1 cellular context compared by ENCODE assay signal in the genomic region with DNA sequence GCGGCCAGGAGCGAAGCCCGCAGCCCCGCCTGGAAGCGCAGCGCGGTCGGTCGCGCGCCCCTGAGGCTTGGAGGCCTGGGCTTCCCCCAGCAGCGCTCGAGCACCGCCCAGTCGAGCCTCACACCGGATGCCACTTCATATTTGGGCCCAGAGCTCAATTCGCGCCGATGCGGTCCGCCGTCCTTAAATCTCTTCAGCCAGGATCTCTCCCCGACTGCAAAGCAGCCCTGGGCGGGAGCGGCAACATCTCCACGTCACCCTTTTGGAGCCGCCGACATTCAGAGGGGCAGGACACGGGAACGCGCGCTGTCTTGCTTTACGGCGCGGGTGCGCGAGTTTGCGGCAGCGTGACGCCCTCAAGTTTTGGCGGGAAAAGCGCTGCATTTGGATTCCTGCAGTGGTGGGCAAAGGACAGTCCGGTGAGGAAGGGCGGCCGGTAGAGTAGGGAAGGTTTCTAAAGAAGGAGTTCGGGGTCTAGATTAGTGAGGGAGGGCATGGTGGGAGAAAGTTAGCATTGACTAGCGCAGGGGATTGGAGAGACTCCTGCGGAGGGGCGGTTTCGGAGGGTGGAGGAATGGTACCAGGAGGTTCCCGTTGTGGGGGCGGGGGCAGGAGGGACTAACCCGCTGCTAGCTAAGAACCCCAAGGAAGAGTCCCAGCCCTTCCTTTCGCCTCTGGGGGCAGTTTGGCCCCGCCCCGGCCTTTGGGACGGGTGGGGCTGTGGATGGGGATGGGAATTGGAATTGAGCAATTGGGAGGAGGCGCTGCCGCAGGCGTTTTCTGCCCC.
TF ChIP-seq lines count a peak whose summit lies in the region.

No MANE protein-coding gene starts in this region.

TF ChIP-seq in HepG2, 621 proteins besides CTCF, POLR2A, EP300 and RAD21 (continued from another document and continues in another):
- TF ChIP-seq, protein P1, sequence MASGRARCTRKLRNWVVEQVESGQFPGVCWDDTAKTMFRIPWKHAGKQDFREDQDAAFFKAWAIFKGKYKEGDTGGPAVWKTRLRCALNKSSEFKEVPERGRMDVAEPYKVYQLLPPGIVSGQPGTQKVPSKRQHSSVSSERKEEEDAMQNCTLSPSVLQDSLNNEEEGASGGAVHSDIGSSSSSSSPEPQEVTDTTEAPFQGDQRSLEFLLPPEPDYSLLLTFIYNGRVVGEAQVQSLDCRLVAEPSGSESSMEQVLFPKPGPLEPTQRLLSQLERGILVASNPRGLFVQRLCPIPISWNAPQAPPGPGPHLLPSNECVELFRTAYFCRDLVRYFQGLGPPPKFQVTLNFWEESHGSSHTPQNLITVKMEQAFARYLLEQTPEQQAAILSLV (CRISPR knock-in tag; IDR thresholded peaks at IDR 0.05; ENCODE audit: borderline replicate concordance), result peak; percentile 73
- no peak for TF ChIP-seq NONO (IDR thresholded peaks at IDR 0.05)
- peak; percentile 96 for TF ChIP-seq NONO (CRISPR knock-in tag; conservative IDR thresholded peaks at IDR 0.05)
- TF ChIP-seq ATF1 (CRISPR knock-in tag; IDR thresholded peaks at IDR 0.05), result 0 out of 2 replicates have a peak, but pooled peaks have one; percentile 47
- peak; percentile 34; the same call in 1 of the 2 replicates for TF ChIP-seq ZNF703 (CRISPR knock-in tag; IDR thresholded peaks at IDR 0.05; ENCODE audit: borderline replicate concordance)
- TF ChIP-seq KLF11 (CRISPR knock-in tag; IDR thresholded peaks at IDR 0.05), result peak; percentile 78
- TF ChIP-seq PBX3 (CRISPR knock-in tag; IDR thresholded peaks at IDR 0.05; ENCODE audit: borderline replicate concordance), result peak; percentile 86; the same call in 1 of the 2 replicates
- no peak for TF ChIP-seq SETDB1 (CRISPR knock-in tag; IDR thresholded peaks at IDR 0.05; ENCODE audit: borderline replicate concordance)
- TF ChIP-seq, protein P2, sequence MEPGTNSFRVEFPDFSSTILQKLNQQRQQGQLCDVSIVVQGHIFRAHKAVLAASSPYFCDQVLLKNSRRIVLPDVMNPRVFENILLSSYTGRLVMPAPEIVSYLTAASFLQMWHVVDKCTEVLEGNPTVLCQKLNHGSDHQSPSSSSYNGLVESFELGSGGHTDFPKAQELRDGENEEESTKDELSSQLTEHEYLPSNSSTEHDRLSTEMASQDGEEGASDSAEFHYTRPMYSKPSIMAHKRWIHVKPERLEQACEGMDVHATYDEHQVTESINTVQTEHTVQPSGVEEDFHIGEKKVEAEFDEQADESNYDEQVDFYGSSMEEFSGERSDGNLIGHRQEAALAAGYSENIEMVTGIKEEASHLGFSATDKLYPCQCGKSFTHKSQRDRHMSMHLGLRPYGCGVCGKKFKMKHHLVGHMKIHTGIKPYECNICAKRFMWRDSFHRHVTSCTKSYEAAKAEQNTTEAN (CRISPR knock-in tag; conservative IDR thresholded peaks at IDR 0.05), result peak; percentile 68; the same call in 1 of the 2 replicates
- 0 out of 2 replicates have a peak, but pooled peaks have one; percentile 81 for TF ChIP-seq ZNF30 (CRISPR knock-in tag; IDR thresholded peaks at IDR 0.05)
- peak; percentile 94 for TF ChIP-seq ZNF350 (CRISPR knock-in tag; IDR thresholded peaks at IDR 0.05; ENCODE audit: borderline replicate concordance, low read depth)
- TF ChIP-seq, protein P3, sequence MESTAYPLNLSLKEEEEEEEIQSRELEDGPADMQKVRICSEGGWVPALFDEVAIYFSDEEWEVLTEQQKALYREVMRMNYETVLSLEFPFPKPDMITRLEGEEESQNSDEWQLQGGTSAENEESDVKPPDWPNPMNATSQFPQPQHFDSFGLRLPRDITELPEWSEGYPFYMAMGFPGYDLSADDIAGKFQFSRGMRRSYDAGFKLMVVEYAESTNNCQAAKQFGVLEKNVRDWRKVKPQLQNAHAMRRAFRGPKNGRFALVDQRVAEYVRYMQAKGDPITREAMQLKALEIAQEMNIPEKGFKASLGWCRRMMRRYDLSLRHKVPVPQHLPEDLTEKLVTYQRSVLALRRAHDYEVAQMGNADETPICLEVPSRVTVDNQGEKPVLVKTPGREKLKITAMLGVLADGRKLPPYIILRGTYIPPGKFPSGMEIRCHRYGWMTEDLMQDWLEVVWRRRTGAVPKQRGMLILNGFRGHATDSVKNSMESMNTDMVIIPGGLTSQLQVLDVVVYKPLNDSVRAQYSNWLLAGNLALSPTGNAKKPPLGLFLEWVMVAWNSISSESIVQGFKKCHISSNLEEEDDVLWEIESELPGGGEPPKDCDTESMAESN (CRISPR knock-in tag; conservative IDR thresholded peaks at IDR 0.05), result peak; percentile 91
- TF ChIP-seq ZNF564 (CRISPR knock-in tag; IDR thresholded peaks at IDR 0.05), result peak; percentile 33; the same call in 1 of the 2 replicates
- 0 out of 2 replicates have a peak, but pooled peaks have one; percentile 73 for TF ChIP-seq FOXM1 (CRISPR knock-in tag; IDR thresholded peaks at IDR 0.05)
- peak; percentile 96 for TF ChIP-seq BRD4 (CRISPR knock-in tag; IDR thresholded peaks at IDR 0.05)
- no peak for TF ChIP-seq MBNL3 (CRISPR knock-in tag; conservative IDR thresholded peaks at IDR 0.05)
- peak; percentile 87 for TF ChIP-seq ZFP90 (CRISPR knock-in tag; IDR thresholded peaks at IDR 0.05; ENCODE audit: borderline replicate concordance)
- TF ChIP-seq, protein P4, sequence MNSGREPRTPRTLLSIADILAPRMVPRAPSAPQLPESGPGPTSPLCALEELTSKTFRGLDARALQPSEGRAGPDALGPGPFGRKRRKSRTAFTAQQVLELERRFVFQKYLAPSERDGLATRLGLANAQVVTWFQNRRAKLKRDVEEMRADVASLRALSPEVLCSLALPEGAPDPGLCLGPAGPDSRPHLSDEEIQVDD (CRISPR knock-in tag; IDR thresholded peaks at IDR 0.05; ENCODE audit: borderline replicate concordance), result peak; percentile 65; the same call in 1 of the 2 replicates
- TF ChIP-seq FOXP1 (IDR thresholded peaks at IDR 0.05), result no peak
- no peak for TF ChIP-seq FOXP1 (CRISPR knock-in tag; IDR thresholded peaks at IDR 0.05)
- TF ChIP-seq TCF7 (IDR thresholded peaks at IDR 0.05; ENCODE audit: low read depth), result no peak
- TF ChIP-seq CBFB (CRISPR knock-in tag; IDR thresholded peaks at IDR 0.05), result no peak
- peak; percentile 93 for TF ChIP-seq HIVEP1 (CRISPR knock-in tag; IDR thresholded peaks at IDR 0.05)
- TF ChIP-seq TAF1 (CRISPR knock-in tag; IDR thresholded peaks at IDR 0.05), result peak; percentile 97
- TF ChIP-seq, protein P5, sequence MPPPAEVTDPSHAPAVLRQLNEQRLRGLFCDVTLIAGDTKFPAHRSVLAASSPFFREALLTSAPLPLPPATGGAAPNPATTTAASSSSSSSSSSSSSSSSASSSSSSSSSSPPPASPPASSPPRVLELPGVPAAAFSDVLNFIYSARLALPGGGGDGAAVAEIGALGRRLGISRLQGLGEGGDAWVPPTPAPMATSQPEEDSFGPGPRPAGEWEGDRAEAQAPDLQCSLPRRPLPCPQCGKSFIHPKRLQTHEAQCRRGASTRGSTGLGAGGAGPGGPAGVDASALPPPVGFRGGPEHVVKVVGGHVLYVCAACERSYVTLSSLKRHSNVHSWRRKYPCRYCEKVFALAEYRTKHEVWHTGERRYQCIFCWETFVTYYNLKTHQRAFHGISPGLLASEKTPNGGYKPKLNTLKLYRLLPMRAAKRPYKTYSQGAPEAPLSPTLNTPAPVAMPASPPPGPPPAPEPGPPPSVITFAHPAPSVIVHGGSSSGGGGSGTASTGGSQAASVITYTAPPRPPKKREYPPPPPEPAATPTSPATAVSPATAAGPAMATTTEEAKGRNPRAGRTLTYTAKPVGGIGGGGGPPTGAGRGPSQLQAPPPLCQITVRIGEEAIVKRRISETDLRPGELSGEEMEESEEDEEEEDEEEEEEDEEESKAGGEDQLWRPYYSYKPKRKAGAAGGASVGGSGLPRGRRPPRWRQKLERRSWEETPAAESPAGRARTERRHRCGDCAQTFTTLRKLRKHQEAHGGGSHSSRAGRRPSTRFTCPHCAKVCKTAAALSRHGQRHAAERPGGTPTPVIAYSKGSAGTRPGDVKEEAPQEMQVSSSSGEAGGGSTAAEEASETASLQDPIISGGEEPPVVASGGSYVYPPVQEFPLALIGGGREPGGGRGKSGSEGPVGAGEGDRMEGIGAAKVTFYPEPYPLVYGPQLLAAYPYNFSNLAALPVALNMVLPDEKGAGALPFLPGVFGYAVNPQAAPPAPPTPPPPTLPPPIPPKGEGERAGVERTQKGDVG (CRISPR knock-in tag; IDR thresholded peaks at IDR 0.05; ENCODE audit: borderline replicate concordance), result peak; percentile 89; the same call in 1 of the 2 replicates
- peak; percentile 95 for TF ChIP-seq DMAP1 (CRISPR knock-in tag; IDR thresholded peaks at IDR 0.05)
- TF ChIP-seq E2F5 (CRISPR knock-in tag; conservative IDR thresholded peaks at IDR 0.05), result peak; percentile 97
- TF ChIP-seq, protein P6, sequence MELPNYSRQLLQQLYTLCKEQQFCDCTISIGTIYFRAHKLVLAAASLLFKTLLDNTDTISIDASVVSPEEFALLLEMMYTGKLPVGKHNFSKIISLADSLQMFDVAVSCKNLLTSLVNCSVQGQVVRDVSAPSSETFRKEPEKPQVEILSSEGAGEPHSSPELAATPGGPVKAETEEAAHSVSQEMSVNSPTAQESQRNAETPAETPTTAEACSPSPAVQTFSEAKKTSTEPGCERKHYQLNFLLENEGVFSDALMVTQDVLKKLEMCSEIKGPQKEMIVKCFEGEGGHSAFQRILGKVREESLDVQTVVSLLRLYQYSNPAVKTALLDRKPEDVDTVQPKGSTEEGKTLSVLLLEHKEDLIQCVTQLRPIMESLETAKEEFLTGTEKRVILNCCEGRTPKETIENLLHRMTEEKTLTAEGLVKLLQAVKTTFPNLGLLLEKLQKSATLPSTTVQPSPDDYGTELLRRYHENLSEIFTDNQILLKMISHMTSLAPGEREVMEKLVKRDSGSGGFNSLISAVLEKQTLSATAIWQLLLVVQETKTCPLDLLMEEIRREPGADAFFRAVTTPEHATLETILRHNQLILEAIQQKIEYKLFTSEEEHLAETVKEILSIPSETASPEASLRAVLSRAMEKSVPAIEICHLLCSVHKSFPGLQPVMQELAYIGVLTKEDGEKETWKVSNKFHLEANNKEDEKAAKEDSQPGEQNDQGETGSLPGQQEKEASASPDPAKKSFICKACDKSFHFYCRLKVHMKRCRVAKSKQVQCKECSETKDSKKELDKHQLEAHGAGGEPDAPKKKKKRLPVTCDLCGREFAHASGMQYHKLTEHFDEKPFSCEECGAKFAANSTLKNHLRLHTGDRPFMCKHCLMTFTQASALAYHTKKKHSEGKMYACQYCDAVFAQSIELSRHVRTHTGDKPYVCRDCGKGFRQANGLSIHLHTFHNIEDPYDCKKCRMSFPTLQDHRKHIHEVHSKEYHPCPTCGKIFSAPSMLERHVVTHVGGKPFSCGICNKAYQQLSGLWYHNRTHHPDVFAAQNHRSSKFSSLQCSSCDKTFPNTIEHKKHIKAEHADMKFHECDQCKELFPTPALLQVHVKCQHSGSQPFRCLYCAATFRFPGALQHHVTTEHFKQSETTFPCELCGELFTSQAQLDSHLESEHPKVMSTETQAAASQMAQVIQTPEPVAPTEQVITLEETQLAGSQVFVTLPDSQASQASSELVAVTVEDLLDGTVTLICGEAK (IDR thresholded peaks at IDR 0.05), result no peak
- TF ChIP-seq, protein P6 (CRISPR knock-in tag; IDR thresholded peaks at IDR 0.05), result peak; percentile 59; the same call in 1 of the 2 replicates
- TF ChIP-seq ZNF496 (CRISPR knock-in tag; IDR thresholded peaks at IDR 0.05; ENCODE audit: insufficient replicate concordance), result no peak
- peak; percentile 43; the same call in 1 of the 2 replicates for TF ChIP-seq ZNF839 (CRISPR knock-in tag; IDR thresholded peaks at IDR 0.05; ENCODE audit: borderline replicate concordance)
- TF ChIP-seq SRSF9 (IDR thresholded peaks at IDR 0.05; ENCODE audit: borderline replicate concordance, insufficient read depth, low read depth, low read length, poor library complexity, severe bottlenecking), result no peak
- TF ChIP-seq BCL6 (CRISPR knock-in tag; IDR thresholded peaks at IDR 0.05), result peak; percentile 26; the same call in 1 of the 2 replicates
- TF ChIP-seq ASH2L (IDR thresholded peaks at IDR 0.05; ENCODE audit: insufficient read length, low read depth, low read length), result peak; percentile 100
- TF ChIP-seq THAP11 (CRISPR knock-in tag; IDR thresholded peaks at IDR 0.05), result peak; percentile 89
- TF ChIP-seq FOSL2 (CRISPR knock-in tag; IDR thresholded peaks at IDR 0.05), result peak; percentile 36; the same call in 1 of the 2 replicates
- peak; percentile 85; the same call in 1 of the 2 replicates for TF ChIP-seq MTF2 (CRISPR knock-in tag; IDR thresholded peaks at IDR 0.05; ENCODE audit: borderline replicate concordance)
- TF ChIP-seq TARDBP (CRISPR knock-in tag; IDR thresholded peaks at IDR 0.05), result peak; percentile 71
- TF ChIP-seq CEBPB (IDR thresholded peaks at IDR 0.05; ENCODE audit: borderline replicate concordance, low read depth, low read length), result no peak
